In the genomic region with DNA sequence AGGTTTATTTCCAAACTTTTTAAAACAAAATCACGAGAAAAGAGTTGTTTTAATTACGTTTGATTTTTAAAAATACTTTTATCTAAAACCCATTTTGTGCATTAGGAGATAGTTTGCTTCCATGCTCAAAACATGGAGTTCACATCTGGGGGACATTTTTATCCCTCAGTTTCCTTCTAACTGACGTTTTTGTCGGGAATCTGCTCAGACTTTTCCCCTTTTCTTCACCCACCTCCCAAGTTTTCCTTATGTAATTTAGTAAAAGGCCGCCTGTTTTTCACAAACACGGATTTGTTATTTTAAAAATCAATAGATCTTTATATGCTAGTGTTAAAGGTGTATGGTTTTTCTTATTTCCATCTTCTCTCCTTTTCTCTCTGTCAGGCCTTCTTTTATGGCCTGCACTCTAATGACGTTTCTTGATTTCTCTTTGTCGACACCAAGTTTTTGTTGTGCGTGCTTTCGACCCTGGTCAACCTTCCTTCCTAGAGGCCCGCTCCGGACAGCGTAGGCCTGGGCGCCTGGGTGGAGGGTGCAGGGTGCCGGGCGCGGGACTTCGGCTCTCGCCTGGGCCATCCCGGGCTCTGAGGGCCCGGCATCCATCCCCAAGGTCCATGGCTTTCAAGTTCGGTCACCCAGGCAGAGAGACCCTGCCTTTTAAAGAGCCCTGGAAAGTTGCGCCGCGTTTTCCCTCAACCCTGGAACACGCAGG, we compare ENCODE assay signal across 13 cellular contexts. TPM values are rescaled to one million over a fixed set of nuclear protein-coding genes. Genes with fewer than 3 reads are reported as not detected.
DNase-seq lines count a peak whose midpoint lies in the region; ATAC-seq and TF ChIP-seq lines count a peak whose summit lies in the region.
"Had no signal": no experiment of that assay in that cellular context is flagged by ENCODE, and none has a peak within 500 bp of the region (broad histone marks: within the 10 kb centered on the region; RNA-seq: fewer than 3 reads in every experiment).

No MANE protein-coding gene starts in this region.

- POLR2A ChIA-PET in naive thymus-derived CD4-positive, alpha-beta T cell (lab: Charles Lee) = interaction anchor here (0.7 kb wide), 1 partner anchor 9 kb away, joined by 3 read pairs; no protein-coding TSS in a partner anchor

- no peak overlapping the region for H3K9ac ChIP-seq in fibroblast of lung (ENCODE audit: insufficient read depth, low read length)

- no peak for TF ChIP-seq CTCF in HFFc6 (IDR thresholded peaks at IDR 0.05)
- no peak for TF ChIP-seq CTCF in Peyer's patch (IDR thresholded peaks at IDR 0.05)
- no peak for TF ChIP-seq CTCF in fibroblast of lung (conservative IDR thresholded peaks at IDR 0.05 in 1 of 2, IDR thresholded peaks at IDR 0.05 in 1 of 2; ENCODE audit: low read depth in 1 of 2, low read length in 2 of 2)
- no peak for TF ChIP-seq CTCF in progenitor cell of endocrine pancreas (IDR thresholded peaks at IDR 0.05; ENCODE audit: unreplicated experiment)

- peaks cover 5% of the 10 kb centered on the region; the same call in 1 of the 2 replicates for H3K36me3 Mint-ChIP-seq in HFFc6 (ENCODE audit: low read depth)
- H3K36me3 Mint-ChIP-seq in progenitor cell of endocrine pancreas (ENCODE audit: insufficient read depth) = no peaks in the 10 kb centered on the region
- peaks cover 0 to 11% (median 4%) of the 10 kb centered on the region in 5 donors for H3K36me3 Mint-ChIP-seq in naive thymus-derived CD4-positive, alpha-beta T cell

- H3K27ac ChIP-seq in Peyer's patch (peak overlapping the region in 3 of 4 donors; percentile 68 to 87 (median 77)), fibroblast of lung (ENCODE audit: insufficient read depth, low read length) (no peak overlapping the region)
- no peak overlapping the region for H3K27ac ChIP-seq in naive thymus-derived CD4-positive, alpha-beta T cell (ENCODE audit: low read depth, low read length)
- H3K27ac ChIP-seq: VCaP had no signal

- CTCF ChIA-PET in naive thymus-derived CD4-positive, alpha-beta T cell (lab: Charles Lee) = no interaction called here

- no peak for TF ChIP-seq POLR2A in Peyer's patch (IDR thresholded peaks at IDR 0.05)

- H3K9me3 ChIP-seq in Peyer's patch (peaks cover 0 to 23% (median 0%) of the 10 kb centered on the region in 4 donors), fibroblast of lung (ENCODE audit: control insufficient read depth, insufficient read depth, low read depth, low read length) (no peaks in the 10 kb centered on the region)
- peaks cover 0 to 9% (median 0%) of the 10 kb centered on the region in 3 experiments for H3K9me3 ChIP-seq in naive thymus-derived CD4-positive, alpha-beta T cell (ENCODE audit: control insufficient read depth in 2 of 3, low read length in 3 of 3)

- peak overlapping the region; percentile 88 for H3K4me2 ChIP-seq in fibroblast of lung (ENCODE audit: extremely low read depth, insufficient read depth, low read length)

- no peaks in the 10 kb centered on the region for H4K20me1 ChIP-seq in fibroblast of lung (ENCODE audit: control insufficient read depth, extremely low read depth, insufficient read depth, low read length)

- H3K36me3 ChIP-seq in Peyer's patch = no peaks in the 10 kb centered on the region
- no peaks in the 10 kb centered on the region for H3K36me3 ChIP-seq in fibroblast of lung (ENCODE audit: control insufficient read depth, insufficient read depth, low read length)
- peaks cover 0 to 8% (median 0%) of the 10 kb centered on the region in 3 experiments for H3K36me3 ChIP-seq in naive thymus-derived CD4-positive, alpha-beta T cell (ENCODE audit: control insufficient read depth in 2 of 3, insufficient read depth in 3 of 3, low read length in 3 of 3)

- DNase-seq in HFFc6 = no peak
- DNase-seq in Peyer's patch = peak in 1 of 3 donors; percentile 63
- peak in 1 of 2 donors; percentile 24 for DNase-seq in fibroblast of lung (ENCODE audit: low read depth in 2 of 2)
- DNase-seq in progenitor cell of endocrine pancreas (ENCODE audit: low spot score, unreplicated experiment) = no peak
- DNase-seq in naive thymus-derived CD4-positive, alpha-beta T cell = no peak
- DNase-seq: hippocampal formation, midbrain, NCI-H1417 treated with DMSO at 0.1 percent for 48 hours, NCI-H526, SIG-M5 had no signal

- H3K27me3 Mint-ChIP-seq in HFFc6 (ENCODE audit: insufficient read depth) (peaks cover 26% of the 10 kb centered on the region), progenitor cell of endocrine pancreas (peaks cover 78% of the 10 kb centered on the region)
- peaks cover 49 to 79% (median 54%) of the 10 kb centered on the region in 5 donors for H3K27me3 Mint-ChIP-seq in naive thymus-derived CD4-positive, alpha-beta T cell

- H3K4me1 ChIP-seq in Peyer's patch (peaks cover 0 to 34% (median 9%) of the 10 kb centered on the region in 4 donors), fibroblast of lung (ENCODE audit: control insufficient read depth, extremely low read depth, insufficient read depth, low read length) (peaks cover 2% of the 10 kb centered on the region)
- H3K4me1 ChIP-seq in naive thymus-derived CD4-positive, alpha-beta T cell (ENCODE audit: control insufficient read depth in 2 of 2, insufficient read depth in 2 of 2, low read length in 2 of 2) = peaks cover 10 to 26% of the 10 kb centered on the region in 2 donors

- H3K4me3 Mint-ChIP-seq in HFFc6 (peak overlapping the region; percentile 90), progenitor cell of endocrine pancreas (ENCODE audit: low read depth) (no peak overlapping the region)
- H3K4me3 Mint-ChIP-seq in naive thymus-derived CD4-positive, alpha-beta T cell = peak overlapping the region in 4 of 10 donors; percentile 23 to 65 (median 36)

- peak overlapping the region; percentile 89 for H3K27ac Mint-ChIP-seq in HFFc6
- peak overlapping the region; percentile 42 for H3K27ac Mint-ChIP-seq in progenitor cell of endocrine pancreas
- H3K27ac Mint-ChIP-seq in naive thymus-derived CD4-positive, alpha-beta T cell = peak overlapping the region in 4 of 9 donors; percentile 10 to 73 (median 54)

- intact Hi-C loops in naive thymus-derived CD4-positive, alpha-beta T cell (cut with micrococcal nuclease) = loop anchor here in 1 of 2 donors (10.0 kb wide), 1 partner anchor 1063 kb away; a partner anchor contains a TSS

- H3K9me3 Mint-ChIP-seq in HFFc6 = no peaks in the 10 kb centered on the region
- no peaks in the 10 kb centered on the region for H3K9me3 Mint-ChIP-seq in progenitor cell of endocrine pancreas (ENCODE audit: low read depth)
- peaks cover 0 to 42% (median 12%) of the 10 kb centered on the region in 11 donors for H3K9me3 Mint-ChIP-seq in naive thymus-derived CD4-positive, alpha-beta T cell

- H3K27me3 ChIP-seq in Peyer's patch (peaks cover 0 to 39% of the 10 kb centered on the region in 2 donors), fibroblast of lung (ENCODE audit: control insufficient read depth, insufficient read depth, low read length) (peaks cover 34% of the 10 kb centered on the region)
- H3K27me3 ChIP-seq in naive thymus-derived CD4-positive, alpha-beta T cell (ENCODE audit: control insufficient read depth in 2 of 2, insufficient read depth in 2 of 2, low read length in 2 of 2) = peaks cover 19 to 41% of the 10 kb centered on the region in 2 donors

- peaks cover 8% of the 10 kb centered on the region for H3K79me2 ChIP-seq in fibroblast of lung (ENCODE audit: control insufficient read depth, insufficient read depth, low read length)

- H3K4me3 ChIP-seq in Peyer's patch (peak overlapping the region in 3 of 4 donors; percentile 36 to 91 (median 79)), fibroblast of lung (replicated peaks in 1 of 4; ENCODE audit: control extremely low read depth in 1 of 4, insufficient read depth in 1 of 4, low read depth in 3 of 4, low read length in 4 of 4) (peak overlapping the region in 3 of 4 experiments; percentile 84 to 90 (median 87))
- H3K4me3 ChIP-seq in naive thymus-derived CD4-positive, alpha-beta T cell (ENCODE audit: low read length) = no peak overlapping the region

- H3K4me1 Mint-ChIP-seq in HFFc6 (ENCODE audit: low read depth) (peaks cover 28% of the 10 kb centered on the region), progenitor cell of endocrine pancreas (ENCODE audit: low read depth) (peaks cover 12% of the 10 kb centered on the region)
- peaks cover 16 to 46% (median 28%) of the 10 kb centered on the region in 7 donors for H3K4me1 Mint-ChIP-seq in naive thymus-derived CD4-positive, alpha-beta T cell

- no peak overlapping the region for H2AFZ ChIP-seq in fibroblast of lung (ENCODE audit: low read length)

- ATAC-seq in naive thymus-derived CD4-positive, alpha-beta T cell = no peak
- ATAC-seq in HG02885 (IDR thresholded peaks at IDR 0.05; ENCODE audit: poor library complexity, unreplicated experiment) (no peak), GM19328 (IDR thresholded peaks at IDR 0.05; ENCODE audit: unreplicated experiment) (no peak)

RNA-seq across cellular contexts. Expression of a gene that starts 3.9 kb away (rescaled TPM):
- 10 to 100 TPM in 4 of 6 experiments, 1 to 10 TPM in 2; 7.4 to 12.7 (median 11.9) TPM for total RNA-seq in HFFc6 (2021; fragmentation: NEBNext Ultra II Directional; extraction: Animal tissue kit (Norgen Biotek cat#: 25700))
- total RNA-seq in Peyer's patch (100 to 1,000 TPM in 1 of 4 donors, 10 to 100 TPM in 3; 62.0 to 104 (median 91.1) TPM), fibroblast of lung (13.9 and 28.1 TPM in 2 replicates), progenitor cell of endocrine pancreas (4.4 and 4.7 TPM in 2 replicates)
- polyA plus RNA-seq in fibroblast of lung = 3.8 and 7.2 TPM in 2 replicates
- polyA plus RNA-seq in fibroblast of lung (2012) = 3.8 and 4.7 TPM in 2 replicates
- 32.8 and 45.0 TPM in 2 replicates for polyA minus RNA-seq in fibroblast of lung (ENCODE audit: low replicate concordance)
- under 1 TPM in 3 of 5 experiments, not detected in 2; 0.05 to 0.96 (median 0.32) TPM for total RNA-seq in naive thymus-derived CD4-positive, alpha-beta T cell
- polyA plus RNA-seq in naive thymus-derived CD4-positive, alpha-beta T cell = not detected

Comparison
In these comparisons a context has a peak if more than half of its experiments do, and no peak if none do; other contexts are left out.
1. H3K27ac ChIP-seq: peak in Peyer's patch (3 of 4); none in fibroblast of lung (single experiment) and naive thymus-derived CD4-positive, alpha-beta T cell (single experiment).